ENCODE assay signal across 26 cellular contexts in the genomic region with DNA sequence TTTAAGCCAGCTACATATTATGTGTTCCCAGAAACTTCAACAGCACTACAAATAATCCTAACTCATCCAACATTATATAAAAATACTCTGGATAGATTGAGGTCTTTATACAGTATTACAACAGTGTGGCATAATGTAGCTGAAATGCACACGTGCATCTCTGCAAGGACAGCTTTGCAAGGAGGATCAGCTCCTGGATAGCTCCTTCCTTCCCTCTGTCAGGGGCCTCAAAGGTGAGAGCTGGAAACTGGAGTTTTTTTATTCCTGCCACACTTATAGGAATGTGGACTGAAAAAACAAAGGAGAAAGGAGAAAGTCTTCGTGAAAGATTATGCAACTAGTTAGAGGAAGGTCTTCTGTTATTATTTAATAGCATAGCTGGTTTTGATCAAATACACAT. TPM values are rescaled to one million over a fixed set of nuclear protein-coding genes. Genes with fewer than 3 reads are reported as not detected.
DNase-seq lines count a peak whose midpoint lies in the region; ATAC-seq, FAIRE-seq and TF ChIP-seq lines count a peak whose summit lies in the region.
"Had no signal": no experiment of that assay in that cellular context is flagged by ENCODE, and none has a peak within 500 bp of the region (broad histone marks: within the 10 kb centered on the region; RNA-seq: fewer than 3 reads in every experiment).

No MANE protein-coding gene starts in this region.

- DNase-seq in right lobe of liver (no peak), HepG2 (ENCODE audit: low spot score) (no peak), WTC11 (ENCODE audit: low spot score) (no peak), iPS-NIHi11 (ENCODE audit: low spot score) (peak; percentile 16), hepatic stellate cell (ENCODE audit: low spot score) (no peak)
- no peak for DNase-seq in stimulated activated CD4-positive, alpha-beta T cell treated with anti-CD3 and anti-CD28 coated beads, Interleukin-15, amount 100 ng/mL, for 24 hours
- DNase-seq: 8988T; ACHN; AML-193; BE2C; CD4-positive, alpha-beta T cell; CD8-positive, alpha-beta memory T cell; DMS 273 treated with DMSO at 0.1 percent for 48 hours; DMS79; EL; GDM1; GM23248 had no signal

- BruUV-seq in HepG2 (replicated peaks; lab: Mats Ljungman, UMichigan) = no TSS peak

- no peak for FAIRE-seq in HepG2 (lab: Jason Lieb, UNC)
- FAIRE-seq: A549, D721Med, GM12891, GM18507, H54 had no signal

- H2AFZ ChIP-seq in HepG2 (ENCODE audit: low read length) = no peak overlapping the region
- H2AFZ ChIP-seq: GM23248 had no signal

- TF ChIP-seq POLR2A in right lobe of liver (IDR thresholded peaks at IDR 0.05) (no peak), HepG2 (IDR thresholded peaks at IDR 0.05; ENCODE audit: insufficient read depth in 1 of 2, low read depth in 2 of 2, low read length in 2 of 2) (no peak)

- H3K27ac ChIP-seq in right lobe of liver = no peak overlapping the region
- H3K27ac ChIP-seq in HepG2 (ENCODE audit: extremely low read length, insufficient read depth, low read length) = no peak overlapping the region
- H3K27ac ChIP-seq: A549; BLaER1 treated with 17β-estradiol and CSF1 and Interleukin-3, amounts not matched to agents 10 nM and 100 nM; GM23248 had no signal

- H3K9me3 Mint-ChIP-seq in WTC11 = peaks cover 7% of the 10 kb centered on the region; the same call in 1 of the 2 replicates
- H3K9me3 Mint-ChIP-seq: CD4-positive, alpha-beta T cell had no signal

- H3K4me3 ChIP-seq in right lobe of liver (no peak overlapping the region), HepG2 (replicated peaks in 1 of 3; ENCODE audit: insufficient read depth in 1 of 3, low read depth in 2 of 3, low read length in 3 of 3) (no peak overlapping the region)
- H3K4me3 ChIP-seq: A549; BLaER1 treated with 17β-estradiol and CSF1 and Interleukin-3, amounts not matched to agents 10 nM and 100 nM; GM23248; HAP-1 had no signal

- TF ChIP-seq RAD21 in HepG2 (CRISPR knock-in tag; IDR thresholded peaks at IDR 0.05) = no peak

- no peaks in the 10 kb centered on the region for H3K4me1 ChIP-seq in right lobe of liver
- no peaks in the 10 kb centered on the region for H3K4me1 ChIP-seq in HepG2 (ENCODE audit: insufficient read depth, low read length)
- H3K4me1 ChIP-seq: A549; BE2C; BLaER1 treated with 17β-estradiol and CSF1 and Interleukin-3, amounts not matched to agents 10 nM and 100 nM had no signal

- H3K9me3 ChIP-seq in right lobe of liver (no peaks in the 10 kb centered on the region), HepG2 (ENCODE audit: low read length) (no peaks in the 10 kb centered on the region)
- H3K9me3 ChIP-seq: A549, BE2C, HAP-1 had no signal

- no peaks in the 10 kb centered on the region for H3K27me3 Mint-ChIP-seq in WTC11 (ENCODE audit: low read depth)

- peaks cover 0 to 26% (median 13%) of the 10 kb centered on the region in 4 donors for H3K36me3 ChIP-seq in right lobe of liver
- no peaks in the 10 kb centered on the region for H3K36me3 ChIP-seq in HepG2 (replicated peaks in 1 of 2; ENCODE audit: control insufficient read depth in 1 of 2, insufficient read depth in 2 of 2, low read length in 2 of 2)
- H3K36me3 ChIP-seq: BE2C; BLaER1 treated with 17β-estradiol and CSF1 and Interleukin-3, amounts not matched to agents 10 nM and 100 nM; HAP-1 had no signal

- H3K27me3 ChIP-seq in right lobe of liver (no peaks in the 10 kb centered on the region), HepG2 (ENCODE audit: control insufficient read depth in 1 of 2, insufficient read depth in 2 of 2, low read length in 2 of 2) (no peaks in the 10 kb centered on the region)
- H3K27me3 ChIP-seq: BE2C; BLaER1 treated with 17β-estradiol and CSF1 and Interleukin-3, amounts not matched to agents 10 nM and 100 nM had no signal

- no peak overlapping the region for H3K27ac Mint-ChIP-seq in WTC11
- H3K27ac Mint-ChIP-seq: CD14-positive monocyte; CD4-positive, alpha-beta T cell; CD8-positive, alpha-beta memory T cell had no signal

- peaks cover 29% of the 10 kb centered on the region for H3K4me1 Mint-ChIP-seq in WTC11
- H3K4me1 Mint-ChIP-seq: CD14-positive monocyte; CD8-positive, alpha-beta memory T cell had no signal

- no peaks in the 10 kb centered on the region for H3K36me3 Mint-ChIP-seq in WTC11
- H3K36me3 Mint-ChIP-seq: CD14-positive monocyte had no signal

- TF ChIP-seq EP300 in HepG2 (IDR thresholded peaks at IDR 0.05; ENCODE audit: low read depth in 2 of 2, low read length in 2 of 2) = no peak
- TF ChIP-seq EP300 in HepG2 (CRISPR knock-in tag; IDR thresholded peaks at IDR 0.05; ENCODE audit: borderline replicate concordance) = no peak

- CTCF ChIA-PET in HepG2 (lab: Yijun Ruan, JAX; ENCODE audit: low intra/inter-chr PET ratio, low total read pairs) (no interaction called here), WTC11 (lab: Charles Lee) (interaction anchor here (0.7 to 2.0 kb wide), 6 partner anchors 10 to 619 kb away, joined by 3 to 13 read pairs (median 5); no protein-coding TSS in a partner anchor)

- in situ Hi-C loops in HepG2 (cut with HindIII; ENCODE audit: extremely low pct_ligation_motif_present, low pct_unique_long_range_greater_than_20kb) = no loop called here

- no peak for TF ChIP-seq CTCF in right lobe of liver (IDR thresholded peaks at IDR 0.05)
- no peak for TF ChIP-seq CTCF in HepG2 (CRISPR knock-in tag; IDR thresholded peaks at IDR 0.05)
- no peak for TF ChIP-seq CTCF in WTC11 (IDR thresholded peaks at IDR 0.05)

- no peak overlapping the region for H3K4me3 Mint-ChIP-seq in WTC11
- H3K4me3 Mint-ChIP-seq: CD14-positive monocyte; CD4-positive, alpha-beta T cell; CD8-positive, alpha-beta memory T cell had no signal

- WGBS in right lobe of liver (ENCODE audit: insufficient coverage, low coverage, low lambda C conversion rate, missing lambda C conversion rate) = 13% methylated on average over 2 of the region's 2 CpGs
- 23% methylated on average over 2 of the region's 2 CpGs for WGBS in HepG2 (ENCODE audit: low lambda C conversion rate)

- no peak overlapping the region for H3K9ac ChIP-seq in HepG2 (ENCODE audit: insufficient read depth, low read depth, low read length)
- H3K9ac ChIP-seq: BLaER1 treated with 17β-estradiol and CSF1 and Interleukin-3, amounts not matched to agents 10 nM and 100 nM; GM23248 had no signal

- no peaks in the 10 kb centered on the region for H3K79me2 ChIP-seq in HepG2 (ENCODE audit: insufficient read depth, low read length)

- H3K4me2 ChIP-seq in HepG2 (ENCODE audit: low read depth, low read length) = no peak overlapping the region
- H3K4me2 ChIP-seq: A549; BLaER1 treated with 17β-estradiol and CSF1 and Interleukin-3, amounts not matched to agents 10 nM and 100 nM had no signal

- H4K20me1 ChIP-seq in HepG2 (ENCODE audit: insufficient read depth, low read length) = no peaks in the 10 kb centered on the region
- H4K20me1 ChIP-seq: BLaER1 treated with 17β-estradiol and CSF1 and Interleukin-3, amounts not matched to agents 10 nM and 100 nM had no signal

- POLR2A ChIA-PET in HepG2 (lab: Yijun Ruan, JAX) (no interaction called here), WTC11 (lab: Charles Lee) (interaction anchor here (0.5 kb wide), 1 partner anchor 84 kb away, joined by 3 read pairs; no protein-coding TSS in a partner anchor)

- ATAC-seq in right lobe of liver (peak in 3 of 4 donors; percentile 8 to 34 (median 21)), HepG2 (no peak), WTC11 (peak; percentile 62), GM21526 (IDR thresholded peaks at IDR 0.05; ENCODE audit: low FRiP score, unreplicated experiment) (no peak)
- ATAC-seq: A549 had no signal

- intact Hi-C loops in right lobe of liver (cut with DNase I) (no loop called here), HepG2 (cut with micrococcal nuclease; ENCODE audit: unreplicated experiment) (no loop called here)

TF ChIP-seq in HepG2, 621 proteins besides CTCF, POLR2A, EP300 and RAD21 (continues in another document):
- TF ChIP-seq SIX1 (CRISPR knock-in tag; IDR thresholded peaks at IDR 0.05; ENCODE audit: borderline replicate concordance) = no peak

TF ChIP-seq in WTC11, 78 proteins besides CTCF, POLR2A, EP300 and RAD21 (continues in another document):
- TF ChIP-seq, protein P1, sequence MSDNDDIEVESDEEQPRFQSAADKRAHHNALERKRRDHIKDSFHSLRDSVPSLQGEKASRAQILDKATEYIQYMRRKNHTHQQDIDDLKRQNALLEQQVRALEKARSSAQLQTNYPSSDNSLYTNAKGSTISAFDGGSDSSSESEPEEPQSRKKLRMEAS (CRISPR knock-in tag; IDR thresholded peaks at IDR 0.05) = no peak

RNA-seq across cellular contexts. Expression of gene PLG, which starts 53.1 kb away (rescaled TPM):
- total RNA-seq in right lobe of liver = 1,000 to 10,000 TPM in 4 of 6 experiments, 100 to 1,000 TPM in 2; 756 to 3,432 (median 1,885) TPM
- 3.9 and 10.7 TPM in 2 replicates for total RNA-seq in HepG2 (2016; rRNA removed; fragmentation: Illumina TruSeq; extraction: Trizol)
- 0.51 and 1.9 TPM in 2 replicates for total RNA-seq in HepG2 (2016; cell fraction: cytosol; rRNA removed; fragmentation: Illumina TruSeq; extraction: Trizol; ENCODE audit: low read depth)
- 4.4 and 9.6 TPM in 2 replicates for total RNA-seq in HepG2 (2016; cell fraction: insoluble cytoplasmic fraction; rRNA removed; fragmentation: Illumina TruSeq; extraction: Trizol)
- 1.3 and 2.2 TPM in 2 replicates for total RNA-seq in HepG2 (2016; cell fraction: membrane; rRNA removed; fragmentation: Illumina TruSeq; extraction: Trizol)
- total RNA-seq in HepG2 (2016; cell fraction: nucleus; rRNA removed; fragmentation: Illumina TruSeq; extraction: Trizol) = 6.5 and 9.4 TPM in 2 replicates
- 1.7 and 5.7 TPM in 2 replicates for polyA plus RNA-seq in HepG2 (2011; rRNA removed)
- 0.83 and 2.5 TPM in 2 replicates for polyA plus RNA-seq in HepG2 (2011; cell fraction: cytosol; rRNA removed)
- polyA plus RNA-seq in HepG2 (2011; cell fraction: nucleus; rRNA removed) = 1.8 and 4.6 TPM in 2 replicates
- polyA plus RNA-seq in HepG2 (2012) = 28.1 and 198 TPM in 2 replicates
- polyA plus RNA-seq in HepG2 (2016; cell fraction: cytosol; fragmentation: Illumina TruSeq; extraction: Trizol; ENCODE audit: low read depth) = 0.25 and 0.66 TPM in 2 replicates
- polyA plus RNA-seq in HepG2 (2016; cell fraction: insoluble cytoplasmic fraction; fragmentation: Illumina TruSeq; extraction: Trizol; ENCODE audit: low read depth) = 4.9 TPM in 2 replicates
- 0.73 and 1.2 TPM in 2 replicates for polyA plus RNA-seq in HepG2 (2016; cell fraction: membrane; fragmentation: Illumina TruSeq; extraction: Trizol; ENCODE audit: low read depth)
- polyA plus RNA-seq in HepG2 (2016; cell fraction: nucleus; fragmentation: Illumina TruSeq; extraction: Trizol; ENCODE audit: insufficient read depth, low read depth) = 10.2 and 10.7 TPM in 2 replicates
- polyA minus RNA-seq in HepG2 (2011; rRNA and poly(A)+ RNA removed; ENCODE audit: low replicate concordance) = 1.7 TPM in 1 of 2 replicates, not detected in the other
- 1.8 TPM in 2 replicates for polyA minus RNA-seq in HepG2 (2011; cell fraction: cytosol; rRNA and poly(A)+ RNA removed)
- 1.8 and 6.1 TPM in 2 replicates for polyA minus RNA-seq in HepG2 (2011; cell fraction: nucleus; rRNA and poly(A)+ RNA removed)
- 0.46 to 1.4 TPM (median 0.72 TPM) in 3 replicates for total RNA-seq in WTC11 (2021)
- total RNA-seq: CD4-positive, alpha-beta T cell; GM23248 had no signal
- polyA plus RNA-seq: A549; CD14-positive monocyte; CD8-positive, alpha-beta memory T cell had no signal

Comparison
In these comparisons a context has a peak if more than half of its experiments do, and no peak if none do; other contexts are left out.
1. ATAC-seq: peak in right lobe of liver (3 of 4) and WTC11 (single experiment); none in HepG2 (single experiment) and GM21526 (single experiment).
2. RNA of gene PLG, which starts 53.1 kb away (total RNA-seq): 756 to 3,432 TPM in right lobe of liver; 0.51 to 10.7 TPM in HepG2 and 0.46 to 1.4 TPM in WTC11; every median in the first group is over 10 times any median in the second.